14 cellular contexts compared by ENCODE assay signal in the genomic region with DNA sequence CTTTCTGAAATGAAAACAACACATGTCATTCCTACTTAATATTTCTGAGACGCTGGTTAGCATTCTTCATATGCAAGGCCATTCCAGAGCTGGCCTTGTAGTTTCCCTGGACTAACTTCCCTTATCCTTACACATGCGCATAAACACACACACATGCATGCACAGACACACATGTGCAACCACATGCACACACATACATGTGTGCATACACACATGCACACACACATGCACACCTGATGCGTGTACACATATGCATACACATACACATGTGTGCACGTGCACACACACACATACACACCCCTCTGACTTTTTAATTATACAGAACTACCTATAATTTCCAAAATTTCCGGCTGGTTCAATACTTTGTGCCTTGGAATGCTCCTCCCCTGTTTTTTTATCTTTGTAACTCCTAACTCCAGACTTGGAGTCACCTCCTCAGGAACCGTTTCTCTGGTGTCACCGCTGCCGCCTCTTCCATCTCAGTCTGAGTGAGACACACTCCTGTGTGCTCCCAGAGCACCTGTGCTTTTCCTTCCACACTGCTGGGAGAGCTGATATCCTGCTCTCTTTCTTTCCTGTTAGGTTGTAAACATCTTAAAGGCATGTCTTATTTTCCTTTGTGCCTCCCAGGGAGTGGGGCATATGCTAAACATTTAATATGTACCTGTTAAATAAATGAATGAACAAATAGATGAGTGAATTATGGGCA.
"Had no signal": no experiment of that assay in that cellular context is flagged by ENCODE, and none has a peak within 500 bp of the region (broad histone marks: within the 10 kb centered on the region; RNA-seq: fewer than 3 reads in every experiment).

No MANE protein-coding gene starts in this region.

- FAIRE-seq: endometrium had no signal

- DNase-seq: cerebellar nuclear complex; cortex of kidney; effector memory CD8-positive, alpha-beta T cell; foreskin fibroblast; heart left ventricle; left cardiac atrium; left lung; mesenchymal stem cell; naive thymus-derived CD4-positive, alpha-beta T cell; spleen; stimulated activated CD4-positive, alpha-beta T cell treated with anti-CD3 and anti-CD28 coated beads, Interleukin-4, amount 100 ng/mL, for 4 hours; stimulated activated naive CD8-positive, alpha-beta T cell treated with anti-CD3 and anti-CD28 coated beads, Interleukin-15, Interleukin-2, amounts not matched to agents 100 U/mL and 50 U/mL, for 24 hours; tibial artery had no signal
